In the genomic region with DNA sequence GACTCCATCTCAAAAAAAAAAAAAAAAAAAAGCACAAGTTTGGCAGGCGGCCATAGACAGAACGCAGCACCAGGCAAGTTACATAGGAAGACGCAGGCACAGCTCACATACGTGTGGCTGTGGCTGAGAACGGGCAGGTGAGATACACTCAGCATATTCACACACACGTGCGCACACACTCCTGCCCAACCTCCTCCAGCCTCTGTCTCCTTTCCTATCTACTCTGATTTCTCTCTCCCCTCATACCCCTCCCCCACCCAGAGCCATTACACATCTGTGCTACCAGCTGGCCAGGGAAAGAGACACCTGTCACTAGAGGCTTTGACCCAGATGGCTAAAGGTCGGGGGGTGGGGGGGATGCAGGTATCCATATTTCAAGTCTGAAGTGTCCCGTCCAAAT, we compare ENCODE assay signal across 21 cellular contexts. TPM values are rescaled to one million over a fixed set of nuclear protein-coding genes. Genes with fewer than 3 reads are reported as not detected.
DNase-seq lines count a peak whose midpoint lies in the region; ATAC-seq, FAIRE-seq and TF ChIP-seq lines count a peak whose summit lies in the region.
"Had no signal": no experiment of that assay in that cellular context is flagged by ENCODE, and none has a peak within 500 bp of the region (broad histone marks: within the 10 kb centered on the region; RNA-seq: fewer than 3 reads in every experiment).

No MANE protein-coding gene starts in this region.

- H3K27me3 ChIP-seq in prostate gland (replicated peaks; ENCODE audit: insufficient read depth): no peaks in the 10 kb centered on the region
- H3K27me3 ChIP-seq: Peyer's patch had no signal

- H3K4me1 ChIP-seq in kidney (ENCODE audit: control insufficient read depth in 1 of 2, insufficient read depth in 1 of 2, low read depth in 1 of 2, low read length in 2 of 2) (no peaks in the 10 kb centered on the region), prostate gland (replicated peaks) (no peaks in the 10 kb centered on the region)
- H3K4me1 ChIP-seq: Peyer's patch had no signal

- H3K9me3 Mint-ChIP-seq in activated naive CD8-positive, alpha-beta T cell treated with anti-CD3 and anti-CD28 coated beads, Interleukin-2, amount 50 U/mL, for 24 hours: no peaks in the 10 kb centered on the region
- H3K9me3 Mint-ChIP-seq: CD8-positive, alpha-beta memory T cell; T-helper 2 cell treated with Interferon-gamma antibody and Interleukin-4, amounts not matched to agents 5 μg/mL and 100 μg/mL, for 36 hours had no signal

- H3K9me3 ChIP-seq in kidney (ENCODE audit: control insufficient read depth in 1 of 2, low read length in 2 of 2) (no peaks in the 10 kb centered on the region), prostate gland (no peaks in the 10 kb centered on the region)
- H3K9me3 ChIP-seq: BLaER1, Peyer's patch had no signal

- no peak overlapping the region for H3K9ac ChIP-seq in kidney (ENCODE audit: low read length in 2 of 2)
- H3K9ac ChIP-seq: BLaER1 had no signal

- peaks cover 21% of the 10 kb centered on the region for H3K4me1 Mint-ChIP-seq in activated naive CD8-positive, alpha-beta T cell treated with anti-CD3 and anti-CD28 coated beads, Interleukin-2, amount 50 U/mL, for 24 hours

- no peak overlapping the region for H3K4me3 Mint-ChIP-seq in activated naive CD8-positive, alpha-beta T cell treated with anti-CD3 and anti-CD28 coated beads, Interleukin-2, amount 50 U/mL, for 24 hours
- H3K4me3 Mint-ChIP-seq: T-helper 2 cell treated with Interferon-gamma antibody and Interleukin-4, amounts not matched to agents 5 μg/mL and 100 μg/mL, for 36 hours had no signal

- intact Hi-C loops in kidney (cut with DNase I): no loop called here
- intact Hi-C loops in prostate gland (cut with DNase I): no loop called here

- no peak for ATAC-seq in activated naive CD8-positive, alpha-beta T cell treated with anti-CD3 and anti-CD28 coated beads, Interleukin-2, amount 50 U/mL, for 24 hours
- ATAC-seq in HG03097 (IDR thresholded peaks at IDR 0.05; ENCODE audit: low FRiP score, unreplicated experiment) (no peak), GM18505 (IDR thresholded peaks at IDR 0.05; ENCODE audit: unreplicated experiment) (no peak)
- ATAC-seq: HCT116 had no signal

- WGBS in prostate gland: 69% methylated on average over 9 of the region's 9 CpGs

- H3K36me3 ChIP-seq in kidney (ENCODE audit: control insufficient read depth in 1 of 2, insufficient read depth in 2 of 2, low read length in 2 of 2) (no peaks in the 10 kb centered on the region), prostate gland (no peaks in the 10 kb centered on the region)
- H3K36me3 ChIP-seq: BLaER1, Peyer's patch had no signal

- TF ChIP-seq CTCF in kidney (IDR thresholded peaks at IDR 0.05; ENCODE audit: borderline replicate concordance, extremely low read depth, insufficient read depth) (no peak), prostate gland (IDR thresholded peaks at IDR 0.05) (no peak)

- peak; percentile 88 for DNase-seq in DMS 273 (lab: John Stamatoyannopoulos, UW; ENCODE audit: unreplicated experiment)
- DNase-seq in NCI-H1694 treated with DMSO at 0.1 percent for 48 hours (lab: John Stamatoyannopoulos, UW): peak; percentile 60
- DNase-seq in NCI-H82 treated with DMSO at 0.1 percent for 48 hours (lab: John Stamatoyannopoulos, UW; ENCODE audit: unreplicated experiment): peak; percentile 81
- peak; percentile 21 for DNase-seq in kidney
- no peak for DNase-seq in activated naive CD8-positive, alpha-beta T cell treated with anti-CD3 and anti-CD28 coated beads, Interleukin-2, amount 50 U/mL, for 24 hours
- no peak for DNase-seq in prostate gland (ENCODE audit: low spot score)
- DNase-seq: CD8-positive, alpha-beta memory T cell; GF-D8; GM23248; NCI-H1417 treated with DMSO at 0.1 percent for 48 hours; NCI-H2029; NCI-H226; NCI-H526 treated with DMSO at 0.1 percent for 48 hours; NK-92 treated with Interleukin-12 subunit alpha and Interleukin-12 subunit beta, amount 100 ng/mL, for 24 hours; Peyer's patch had no signal

- no peak for FAIRE-seq in kidney (lab: Jason Lieb, UNC)

- H3K4me3 ChIP-seq in kidney (ENCODE audit: low read length in 2 of 2): no peak overlapping the region
- no peak overlapping the region for H3K4me3 ChIP-seq in prostate gland
- H3K4me3 ChIP-seq: BLaER1, GM23248, Peyer's patch had no signal

- H3K27ac Mint-ChIP-seq in activated naive CD8-positive, alpha-beta T cell treated with anti-CD3 and anti-CD28 coated beads, Interleukin-2, amount 50 U/mL, for 24 hours: no peak overlapping the region
- H3K27ac Mint-ChIP-seq: CD8-positive, alpha-beta memory T cell; T-helper 2 cell treated with Interferon-gamma antibody and Interleukin-4, amounts not matched to agents 5 μg/mL and 100 μg/mL, for 36 hours had no signal

- TF ChIP-seq POLR2A in GM18505 (IDR thresholded peaks at IDR 0.05; ENCODE audit: borderline replicate concordance, extremely low read depth, insufficient read depth, insufficient read length) (no peak), prostate gland (IDR thresholded peaks at IDR 0.05) (no peak)

- H3K27me3 Mint-ChIP-seq in activated naive CD8-positive, alpha-beta T cell treated with anti-CD3 and anti-CD28 coated beads, Interleukin-2, amount 50 U/mL, for 24 hours: no peaks in the 10 kb centered on the region

- no peak overlapping the region for H3K27ac ChIP-seq in kidney (ENCODE audit: low read depth in 2 of 2, low read length in 2 of 2)
- H3K27ac ChIP-seq in prostate gland: no peak overlapping the region
- H3K27ac ChIP-seq: BLaER1, GM23248, Peyer's patch had no signal

- peaks cover 14% of the 10 kb centered on the region for H3K36me3 Mint-ChIP-seq in activated naive CD8-positive, alpha-beta T cell treated with anti-CD3 and anti-CD28 coated beads, Interleukin-2, amount 50 U/mL, for 24 hours (ENCODE audit: low read depth)

RNA-seq across cellular contexts. Expression of a gene that starts 2.2 kb away (rescaled TPM):
- 8.3 TPM for total RNA-seq in kidney
- polyA plus RNA-seq in kidney (ENCODE audit: insufficient read depth, low read depth, low replicate concordance): 2.9 TPM
- 1 to 10 TPM; 3.0 to 6.2 TPM for total RNA-seq in prostate gland
- total RNA-seq: SK-MEL-5 had no signal

RNA-seq across cellular contexts. Expression of a gene that starts 3.8 kb away (rescaled TPM):
- 33.9 TPM for total RNA-seq in kidney
- 30.6 TPM for polyA plus RNA-seq in kidney (ENCODE audit: insufficient read depth, low read depth, low replicate concordance)
- total RNA-seq in prostate gland: 10 to 100 TPM; 44.3 to 56.1 TPM

RNA-seq across cellular contexts. Expression of a gene that starts 36.6 kb away (rescaled TPM):
- total RNA-seq in kidney: 8.9 TPM
- 11.7 TPM for polyA plus RNA-seq in kidney (ENCODE audit: insufficient read depth, low read depth, low replicate concordance)
- 10 to 100 TPM; 15.1 to 61.7 TPM for total RNA-seq in prostate gland

RNA-seq across cellular contexts. Expression of a gene that starts 49.4 kb away (rescaled TPM):
- total RNA-seq in kidney (33.8 TPM), prostate gland (10 to 100 TPM; 37.8 to 46.9 TPM)
- 164 TPM for polyA plus RNA-seq in kidney (ENCODE audit: insufficient read depth, low read depth, low replicate concordance)

Comparison
In these comparisons a context has a peak if more than half of its experiments do, and no peak if none do; other contexts are left out.
1. DNase-seq: peak in DMS 273 (single experiment), NCI-H1694 treated with DMSO at 0.1 percent for 48 hours (single experiment), NCI-H82 treated with DMSO at 0.1 percent for 48 hours (single experiment) and kidney (single experiment); none in activated naive CD8-positive, alpha-beta T cell treated with anti-CD3 and anti-CD28 coated beads, Interleukin-2, amount 50 U/mL, for 24 hours (single experiment) and prostate gland (single experiment).